10 cellular contexts compared by ENCODE assay signal in genomic region chr22:23119492-23120414, GRCh38. TPM values are rescaled to one million over a fixed set of nuclear protein-coding genes. Genes with fewer than 3 reads are reported as not detected.
DNase-seq lines count a peak whose midpoint lies in the region; ATAC-seq, FAIRE-seq and TF ChIP-seq lines count a peak whose summit lies in the region.
"Had no signal": no experiment of that assay in that cellular context is flagged by ENCODE, and none has a peak within 500 bp of the region (broad histone marks: within the 10 kb centered on the region; RNA-seq: fewer than 3 reads in every experiment).

No MANE protein-coding gene starts in this region.

- TF ChIP-seq CTCF in WTC11 (IDR thresholded peaks at IDR 0.05) (no peak), osteocyte (IDR thresholded peaks at IDR 0.05) (no peak)

- peak overlapping the region; percentile 58 to 86 (median 67) for H3K4me3 Mint-ChIP-seq in CD4-positive, alpha-beta memory T cell
- no peak overlapping the region for H3K4me3 Mint-ChIP-seq in WTC11
- peak overlapping the region; percentile 69 for H3K4me3 Mint-ChIP-seq in activated naive CD4-positive, alpha-beta T cell treated with anti-CD3 and anti-CD28 coated beads, Interleukin-2, amount 50 U/mL, for 24 hours
- H3K4me3 Mint-ChIP-seq in osteocyte (ENCODE audit: unreplicated experiment), result no peak overlapping the region

- CTCF ChIA-PET in CD4-positive, alpha-beta memory T cell (lab: Charles Lee; ENCODE audit: partially characterized antibody), result interaction anchor here (0.8 to 6.1 kb wide), 12 partner anchors 8 to 366 kb away, joined by 3 to 42 read pairs (median 4); partner anchors contain the start of genes GNAZ and RSPH14
- CTCF ChIA-PET in WTC11 (lab: Charles Lee), result interaction anchor here (0.6 to 7.4 kb wide), 10 partner anchors 9 to 367 kb away, joined by 3 to 92 read pairs (median 4); no protein-coding TSS in a partner anchor

- H3K27ac Mint-ChIP-seq in CD4-positive, alpha-beta memory T cell, result peak overlapping the region; percentile 89 to 99 (median 98)
- no peak overlapping the region for H3K27ac Mint-ChIP-seq in WTC11
- H3K27ac Mint-ChIP-seq in activated naive CD4-positive, alpha-beta T cell treated with anti-CD3 and anti-CD28 coated beads, Interleukin-2, amount 50 U/mL, for 24 hours, result peak overlapping the region; percentile 96
- H3K27ac Mint-ChIP-seq in osteocyte (ENCODE audit: unreplicated experiment), result no peak overlapping the region

- H3K4me1 ChIP-seq in CD4-positive, alpha-beta memory T cell (ENCODE audit: insufficient read depth, low read length), result peaks cover 16% of the 10 kb centered on the region
- H3K4me1 ChIP-seq in small intestine (ENCODE audit: control insufficient read depth in 2 of 2, insufficient read depth in 1 of 2, low read depth in 1 of 2, low read length in 1 of 2) (no peaks in the 10 kb centered on the region), HAP-1 (no peaks in the 10 kb centered on the region)

- 59 to 71% (median 63%) methylated on average over 15 of the region's 15 CpGs for WGBS in small intestine, 3 donors

- no peak for FAIRE-seq in small intestine (lab: Jason Lieb, UNC)

- POLR2A ChIA-PET in CD4-positive, alpha-beta memory T cell (lab: Charles Lee; ENCODE audit: partially characterized antibody), result interaction anchor here (1.2 to 3.7 kb wide), 4 partner anchors 18 to 49 kb away, joined by 4 to 16 read pairs (median 14); partner anchors contain the start of genes GNAZ, RAB36 and RSPH14
- POLR2A ChIA-PET in WTC11 (lab: Charles Lee), result interaction anchor here (0.5 kb wide), 1 partner anchor 462 kb away, joined by 3 read pairs; no protein-coding TSS in a partner anchor

- H3K36me3 Mint-ChIP-seq in CD4-positive, alpha-beta memory T cell, result peaks cover 0 to 4% of the 10 kb centered on the region in 2 donors
- H3K36me3 Mint-ChIP-seq in WTC11 (no peaks in the 10 kb centered on the region), osteocyte (ENCODE audit: unreplicated experiment) (no peaks in the 10 kb centered on the region)
- no peaks in the 10 kb centered on the region for H3K36me3 Mint-ChIP-seq in activated naive CD4-positive, alpha-beta T cell treated with anti-CD3 and anti-CD28 coated beads, Interleukin-2, amount 50 U/mL, for 24 hours

- DNase-seq in CD4-positive, alpha-beta memory T cell, result peak; percentile 66 to 81 (median 71)
- DNase-seq in WTC11 (ENCODE audit: low spot score) (no peak), small intestine (peak; percentile 25), HAP-1 (ENCODE audit: low spot score in 2 of 2) (no peak), AG08395 (ENCODE audit: low spot score) (no peak), osteocyte (ENCODE audit: extremely low spot score, unreplicated experiment) (no peak)
- DNase-seq: NCI-H524, ovary had no signal

- H3K9me3 ChIP-seq in CD4-positive, alpha-beta memory T cell (ENCODE audit: control insufficient read depth in 1 of 2, low read length in 2 of 2), result no peaks in the 10 kb centered on the region
- H3K9me3 ChIP-seq in small intestine (ENCODE audit: control insufficient read depth, low read depth) (no peaks in the 10 kb centered on the region), HAP-1 (no peaks in the 10 kb centered on the region)
- H3K9me3 ChIP-seq: ovary had no signal

- no peaks in the 10 kb centered on the region for H3K36me3 ChIP-seq in CD4-positive, alpha-beta memory T cell (ENCODE audit: insufficient read depth, low read length)
- H3K36me3 ChIP-seq in small intestine (ENCODE audit: control insufficient read depth in 2 of 2, insufficient read depth in 2 of 2, low read length in 2 of 2) (no peaks in the 10 kb centered on the region), HAP-1 (replicated peaks) (no peaks in the 10 kb centered on the region)
- H3K36me3 ChIP-seq: ovary had no signal

- no peak overlapping the region for H3K4me3 ChIP-seq in CD4-positive, alpha-beta memory T cell (ENCODE audit: low read length in 2 of 2)
- H3K4me3 ChIP-seq in small intestine (ENCODE audit: low read depth in 1 of 2, low read length in 2 of 2) (no peak overlapping the region), HAP-1 (no peak overlapping the region)
- H3K4me3 ChIP-seq: ovary had no signal

- ATAC-seq in WTC11 (peak; percentile 36; the same call in 1 of the 2 replicates), HG03439 (IDR thresholded peaks at IDR 0.05; ENCODE audit: unreplicated experiment) (no peak)

- H3K9me3 Mint-ChIP-seq in CD4-positive, alpha-beta memory T cell, result peaks cover 0 to 3% (median 0%) of the 10 kb centered on the region in 8 donors
- H3K9me3 Mint-ChIP-seq in WTC11 (no peaks in the 10 kb centered on the region), osteocyte (ENCODE audit: unreplicated experiment) (no peaks in the 10 kb centered on the region)
- H3K9me3 Mint-ChIP-seq in activated naive CD4-positive, alpha-beta T cell treated with anti-CD3 and anti-CD28 coated beads, Interleukin-2, amount 50 U/mL, for 24 hours, result no peaks in the 10 kb centered on the region

- H3K27ac ChIP-seq in CD4-positive, alpha-beta memory T cell (ENCODE audit: low read depth, low read length), result peak overlapping the region; percentile 51
- H3K27ac ChIP-seq in small intestine (ENCODE audit: low read depth in 1 of 2, low read length in 1 of 2), result no peak overlapping the region
- H3K27ac ChIP-seq: ovary had no signal

- intact Hi-C loops in CD4-positive, alpha-beta memory T cell (cut with micrococcal nuclease), result no loop called here

- H3K27me3 ChIP-seq in CD4-positive, alpha-beta memory T cell (ENCODE audit: insufficient read depth, low read length), result no peaks in the 10 kb centered on the region
- H3K27me3 ChIP-seq in small intestine (ENCODE audit: control insufficient read depth in 2 of 2, insufficient read depth in 2 of 2, low read length in 2 of 2) (no peaks in the 10 kb centered on the region), HAP-1 (ENCODE audit: low read depth) (no peaks in the 10 kb centered on the region)
- H3K27me3 ChIP-seq: ovary had no signal

- H3K4me1 Mint-ChIP-seq in CD4-positive, alpha-beta memory T cell, result peaks cover 8 to 24% (median 16%) of the 10 kb centered on the region in 4 donors
- H3K4me1 Mint-ChIP-seq in WTC11, result peaks cover 7% of the 10 kb centered on the region
- H3K4me1 Mint-ChIP-seq in activated naive CD4-positive, alpha-beta T cell treated with anti-CD3 and anti-CD28 coated beads, Interleukin-2, amount 50 U/mL, for 24 hours, result peaks cover 15% of the 10 kb centered on the region
- no peaks in the 10 kb centered on the region for H3K4me1 Mint-ChIP-seq in osteocyte (ENCODE audit: unreplicated experiment)

- in situ Hi-C loops in HAP-1 (cut with MboI; ENCODE audit: low sequenced_read_pairs), result loop anchor here (10.0 kb wide), 1 partner anchor 275 kb away; no protein-coding TSS in a partner anchor

- H3K27me3 Mint-ChIP-seq in CD4-positive, alpha-beta memory T cell, result no peaks in the 10 kb centered on the region
- H3K27me3 Mint-ChIP-seq in WTC11 (ENCODE audit: low read depth) (peaks cover 16% of the 10 kb centered on the region), osteocyte (ENCODE audit: unreplicated experiment) (no peaks in the 10 kb centered on the region)
- no peaks in the 10 kb centered on the region for H3K27me3 Mint-ChIP-seq in activated naive CD4-positive, alpha-beta T cell treated with anti-CD3 and anti-CD28 coated beads, Interleukin-2, amount 50 U/mL, for 24 hours

TF ChIP-seq in WTC11, 78 proteins besides CTCF, POLR2A, EP300 and RAD21 (continues in another document):
- TF ChIP-seq JAZF1 (CRISPR knock-in tag; IDR thresholded peaks at IDR 0.05) (no peak), NFYB (CRISPR knock-in tag; conservative IDR thresholded peaks at IDR 0.05; ENCODE audit: low read depth) (no peak), CDX4 (CRISPR knock-in tag; IDR thresholded peaks at IDR 0.05; ENCODE audit: borderline replicate concordance) (no peak), CBFB (CRISPR knock-in tag; IDR thresholded peaks at IDR 0.05; ENCODE audit: low read depth) (no peak), ZNF671 (CRISPR knock-in tag; IDR thresholded peaks at IDR 0.05) (no peak), PREB (CRISPR knock-in tag; IDR thresholded peaks at IDR 0.05; ENCODE audit: borderline replicate concordance) (no peak)

RNA-seq across cellular contexts. Expression of gene RSPH14, which starts 22.0 kb away (rescaled TPM):
- total RNA-seq in CD4-positive, alpha-beta memory T cell, result not detected
- polyA plus RNA-seq in CD4-positive, alpha-beta memory T cell, result not detected
- total RNA-seq in WTC11 (2021), result 0.50 to 0.57 TPM in 2 of 3 replicates, not detected in the other
- polyA plus RNA-seq in small intestine, result under 1 TPM in 1 of 3 donors, not detected in 2; 0.13 TPM
- not detected in 2 replicates for total RNA-seq in osteocyte

RNA-seq across cellular contexts. Expression of gene RAB36, which starts 25.5 kb away (rescaled TPM):
- under 1 TPM; 0.33 to 0.64 TPM for total RNA-seq in CD4-positive, alpha-beta memory T cell
- 1 to 10 TPM in 1 of 2 donors, under 1 TPM in 1; 0.61 to 1.1 TPM for polyA plus RNA-seq in CD4-positive, alpha-beta memory T cell
- total RNA-seq in WTC11 (2021) (0.89 to 1.8 TPM (median 1.1 TPM) in 3 replicates), osteocyte (3.8 and 4.8 TPM in 2 replicates)
- under 1 TPM in 2 of 3 donors, not detected in 1; 0.27 to 0.92 TPM for polyA plus RNA-seq in small intestine

RNA-seq across cellular contexts. Expression of gene GNAZ, which starts 49.4 kb away (rescaled TPM):
- total RNA-seq in CD4-positive, alpha-beta memory T cell, result under 1 TPM; 0.36 to 0.76 TPM
- under 1 TPM in 1 of 2 donors, not detected in 1; 0.05 TPM for polyA plus RNA-seq in CD4-positive, alpha-beta memory T cell
- total RNA-seq in WTC11 (2021) (9.9 to 11.4 TPM (median 11.0 TPM) in 3 replicates), osteocyte (2.9 and 3.7 TPM in 2 replicates)
- polyA plus RNA-seq in small intestine, result 1 to 10 TPM; 1.9 to 3.6 (median 3.5) TPM

Comparison
In these comparisons a context has a peak if more than half of its experiments do, and no peak if none do; other contexts are left out.
1. DNase-seq: peak in CD4-positive, alpha-beta memory T cell (5 of 5) and small intestine (single experiment); none in WTC11 (single experiment), HAP-1 (0 of 2), AG08395 (single experiment) and osteocyte (single experiment).
2. H3K27ac Mint-ChIP-seq: peak in CD4-positive, alpha-beta memory T cell (7 of 7) and activated naive CD4-positive, alpha-beta T cell treated with anti-CD3 and anti-CD28 coated beads, Interleukin-2, amount 50 U/mL, for 24 hours (single experiment); none in WTC11 (single experiment) and osteocyte (single experiment).
3. H3K4me3 Mint-ChIP-seq: peak in CD4-positive, alpha-beta memory T cell (8 of 8) and activated naive CD4-positive, alpha-beta T cell treated with anti-CD3 and anti-CD28 coated beads, Interleukin-2, amount 50 U/mL, for 24 hours (single experiment); none in WTC11 (single experiment) and osteocyte (single experiment).